In genomic region chr16:77736879-77737278, GRCh38 we compare ENCODE assay signal across 1 cellular context.
TF ChIP-seq lines count a peak whose summit lies in the region.

No MANE protein-coding gene starts in this region.

TF ChIP-seq in HepG2, 621 proteins besides CTCF, POLR2A, EP300 and RAD21 (continued from another document and continues in another):
- no peak for TF ChIP-seq PAX8 (CRISPR knock-in tag; IDR thresholded peaks at IDR 0.05; ENCODE audit: borderline replicate concordance)
- no peak for TF ChIP-seq BORCS8-MEF2B (CRISPR knock-in tag; IDR thresholded peaks at IDR 0.05)
- TF ChIP-seq ZNF354B (CRISPR knock-in tag; IDR thresholded peaks at IDR 0.05), result no peak
- TF ChIP-seq ZBTB44 (CRISPR knock-in tag; IDR thresholded peaks at IDR 0.05), result no peak
- TF ChIP-seq HIVEP1 (CRISPR knock-in tag; IDR thresholded peaks at IDR 0.05), result no peak
- peak; percentile 88 for TF ChIP-seq ZNF614 (CRISPR knock-in tag; IDR thresholded peaks at IDR 0.05; ENCODE audit: borderline replicate concordance)
- no peak for TF ChIP-seq ZXDC (CRISPR knock-in tag; IDR thresholded peaks at IDR 0.05)
- no peak for TF ChIP-seq SCMH1 (CRISPR knock-in tag; IDR thresholded peaks at IDR 0.05; ENCODE audit: borderline replicate concordance)
- no peak for TF ChIP-seq SETDB1 (CRISPR knock-in tag; IDR thresholded peaks at IDR 0.05; ENCODE audit: borderline replicate concordance)
- TF ChIP-seq ETV5 (CRISPR knock-in tag; IDR thresholded peaks at IDR 0.05; ENCODE audit: borderline replicate concordance), result 0 out of 2 replicates have a peak, but pooled peaks have one; percentile 30
- peak; percentile 67; the same call in 1 of the 2 replicates for TF ChIP-seq ZSCAN5A (CRISPR knock-in tag; IDR thresholded peaks at IDR 0.05; ENCODE audit: borderline replicate concordance)
- no peak; the same call in 1 of the 2 replicates for TF ChIP-seq ZNF772 (CRISPR knock-in tag; IDR thresholded peaks at IDR 0.05)
- no peak for TF ChIP-seq SUZ12 (IDR thresholded peaks at IDR 0.05; ENCODE audit: low read depth, low read length)
- TF ChIP-seq ZNF292 (CRISPR knock-in tag; IDR thresholded peaks at IDR 0.05; ENCODE audit: borderline replicate concordance, low read depth), result peak; percentile 84; the same call in 1 of the 2 replicates
- 0 out of 2 replicates have a peak, but pooled peaks have one; percentile 80 for TF ChIP-seq SMYD3 (CRISPR knock-in tag; IDR thresholded peaks at IDR 0.05)
- no peak for TF ChIP-seq PRDM15 (CRISPR knock-in tag; IDR thresholded peaks at IDR 0.05)
- no peak for TF ChIP-seq THAP9 (CRISPR knock-in tag; IDR thresholded peaks at IDR 0.05; ENCODE audit: borderline replicate concordance)
- TF ChIP-seq RERE (CRISPR knock-in tag; IDR thresholded peaks at IDR 0.05; ENCODE audit: low read depth), result 0 out of 2 replicates have a peak, but pooled peaks have one; percentile 40
- TF ChIP-seq SALL1 (CRISPR knock-in tag; IDR thresholded peaks at IDR 0.05), result no peak; the same call in 1 of the 2 replicates
- peak; percentile 85 to 92 for TF ChIP-seq MAFK (conservative IDR thresholded peaks at IDR 0.05 in 1 of 2, IDR thresholded peaks at IDR 0.05 in 1 of 2; ENCODE audit: low read length in 2 of 2)
- no peak for TF ChIP-seq HOXA9 (CRISPR knock-in tag; IDR thresholded peaks at IDR 0.05; ENCODE audit: borderline replicate concordance)
- no peak for TF ChIP-seq ZNF18 (CRISPR knock-in tag; IDR thresholded peaks at IDR 0.05; ENCODE audit: insufficient replicate concordance)
- TF ChIP-seq SALL2 (CRISPR knock-in tag; IDR thresholded peaks at IDR 0.05), result no peak
- TF ChIP-seq ZNF205 (CRISPR knock-in tag; IDR thresholded peaks at IDR 0.05), result no peak
- no peak for TF ChIP-seq CHCHD3 (CRISPR knock-in tag; IDR thresholded peaks at IDR 0.05)
- no peak for TF ChIP-seq XBP1 (CRISPR knock-in tag; IDR thresholded peaks at IDR 0.05)
- peak; percentile 45; the same call in 1 of the 2 replicates for TF ChIP-seq IRF2 (CRISPR knock-in tag; IDR thresholded peaks at IDR 0.05)
- no peak for TF ChIP-seq KLF11 (CRISPR knock-in tag; IDR thresholded peaks at IDR 0.05)
- no peak for TF ChIP-seq NAIF1 (CRISPR knock-in tag; IDR thresholded peaks at IDR 0.05; ENCODE audit: borderline replicate concordance)
- 0 out of 2 replicates have a peak, but pooled peaks have one; percentile 43 for TF ChIP-seq ZMAT3 (CRISPR knock-in tag; conservative IDR thresholded peaks at IDR 0.05)
- no peak for TF ChIP-seq GLMP (CRISPR knock-in tag; IDR thresholded peaks at IDR 0.05; ENCODE audit: borderline replicate concordance)
- peak; percentile 85 for TF ChIP-seq BCL6 (CRISPR knock-in tag; IDR thresholded peaks at IDR 0.05)
- peak; percentile 34; the same call in 1 of the 2 replicates for TF ChIP-seq CREB1 (IDR thresholded peaks at IDR 0.05)
- peak; percentile 70 for TF ChIP-seq CREB1 (CRISPR knock-in tag; IDR thresholded peaks at IDR 0.05)
- TF ChIP-seq ZNF280B (CRISPR knock-in tag; IDR thresholded peaks at IDR 0.05; ENCODE audit: borderline replicate concordance), result no peak
